Comparison of ENCODE assay signal across 1 cellular context in the genomic region with DNA sequence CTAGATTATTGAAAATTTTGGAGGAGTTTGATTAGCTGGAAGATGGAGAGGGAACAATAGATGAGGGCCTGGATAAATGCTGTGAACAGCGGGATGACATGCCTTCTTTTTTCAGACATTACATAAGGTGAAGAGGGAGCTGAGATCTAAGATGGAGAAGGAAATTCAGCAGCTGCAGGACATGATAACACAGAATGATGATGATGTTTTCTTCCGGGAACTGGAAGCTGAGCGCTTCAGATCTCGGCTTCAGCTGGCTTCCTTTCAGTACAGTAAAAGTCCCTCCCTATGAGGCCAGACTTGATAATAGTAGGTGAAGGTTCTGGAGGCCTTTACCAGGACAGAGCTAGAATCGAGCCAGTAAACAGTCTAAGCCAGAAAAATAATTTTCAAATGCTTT.
TF ChIP-seq lines count a peak whose summit lies in the region.

No MANE protein-coding gene starts in this region.

TF ChIP-seq in GM23338, 12 proteins besides CTCF, POLR2A, EP300 and RAD21:
- TF ChIP-seq ZNF331 (CRISPR knock-in tag; IDR thresholded peaks at IDR 0.05; ENCODE audit: low read depth) (no peak), NANOG (IDR thresholded peaks at IDR 0.05; ENCODE audit: borderline replicate concordance) (no peak), CREB1 (CRISPR knock-in tag; IDR thresholded peaks at IDR 0.05; ENCODE audit: low read depth) (no peak), EZH2 (IDR thresholded peaks at IDR 0.05; ENCODE audit: low read depth, unreplicated experiment) (no peak), ZNF114 (CRISPR knock-in tag; IDR thresholded peaks at IDR 0.05) (no peak), JUNB (IDR thresholded peaks at IDR 0.05; ENCODE audit: unreplicated experiment) (no peak), STAT1 (IDR thresholded peaks at IDR 0.05; ENCODE audit: unreplicated experiment) (no peak), EZH2phosphoT487 (IDR thresholded peaks at IDR 0.05; ENCODE audit: unreplicated experiment) (no peak), POLR2AphosphoS5 (IDR thresholded peaks at IDR 0.05; ENCODE audit: low read depth) (no peak)
- TF ChIP-seq, protein P1, sequence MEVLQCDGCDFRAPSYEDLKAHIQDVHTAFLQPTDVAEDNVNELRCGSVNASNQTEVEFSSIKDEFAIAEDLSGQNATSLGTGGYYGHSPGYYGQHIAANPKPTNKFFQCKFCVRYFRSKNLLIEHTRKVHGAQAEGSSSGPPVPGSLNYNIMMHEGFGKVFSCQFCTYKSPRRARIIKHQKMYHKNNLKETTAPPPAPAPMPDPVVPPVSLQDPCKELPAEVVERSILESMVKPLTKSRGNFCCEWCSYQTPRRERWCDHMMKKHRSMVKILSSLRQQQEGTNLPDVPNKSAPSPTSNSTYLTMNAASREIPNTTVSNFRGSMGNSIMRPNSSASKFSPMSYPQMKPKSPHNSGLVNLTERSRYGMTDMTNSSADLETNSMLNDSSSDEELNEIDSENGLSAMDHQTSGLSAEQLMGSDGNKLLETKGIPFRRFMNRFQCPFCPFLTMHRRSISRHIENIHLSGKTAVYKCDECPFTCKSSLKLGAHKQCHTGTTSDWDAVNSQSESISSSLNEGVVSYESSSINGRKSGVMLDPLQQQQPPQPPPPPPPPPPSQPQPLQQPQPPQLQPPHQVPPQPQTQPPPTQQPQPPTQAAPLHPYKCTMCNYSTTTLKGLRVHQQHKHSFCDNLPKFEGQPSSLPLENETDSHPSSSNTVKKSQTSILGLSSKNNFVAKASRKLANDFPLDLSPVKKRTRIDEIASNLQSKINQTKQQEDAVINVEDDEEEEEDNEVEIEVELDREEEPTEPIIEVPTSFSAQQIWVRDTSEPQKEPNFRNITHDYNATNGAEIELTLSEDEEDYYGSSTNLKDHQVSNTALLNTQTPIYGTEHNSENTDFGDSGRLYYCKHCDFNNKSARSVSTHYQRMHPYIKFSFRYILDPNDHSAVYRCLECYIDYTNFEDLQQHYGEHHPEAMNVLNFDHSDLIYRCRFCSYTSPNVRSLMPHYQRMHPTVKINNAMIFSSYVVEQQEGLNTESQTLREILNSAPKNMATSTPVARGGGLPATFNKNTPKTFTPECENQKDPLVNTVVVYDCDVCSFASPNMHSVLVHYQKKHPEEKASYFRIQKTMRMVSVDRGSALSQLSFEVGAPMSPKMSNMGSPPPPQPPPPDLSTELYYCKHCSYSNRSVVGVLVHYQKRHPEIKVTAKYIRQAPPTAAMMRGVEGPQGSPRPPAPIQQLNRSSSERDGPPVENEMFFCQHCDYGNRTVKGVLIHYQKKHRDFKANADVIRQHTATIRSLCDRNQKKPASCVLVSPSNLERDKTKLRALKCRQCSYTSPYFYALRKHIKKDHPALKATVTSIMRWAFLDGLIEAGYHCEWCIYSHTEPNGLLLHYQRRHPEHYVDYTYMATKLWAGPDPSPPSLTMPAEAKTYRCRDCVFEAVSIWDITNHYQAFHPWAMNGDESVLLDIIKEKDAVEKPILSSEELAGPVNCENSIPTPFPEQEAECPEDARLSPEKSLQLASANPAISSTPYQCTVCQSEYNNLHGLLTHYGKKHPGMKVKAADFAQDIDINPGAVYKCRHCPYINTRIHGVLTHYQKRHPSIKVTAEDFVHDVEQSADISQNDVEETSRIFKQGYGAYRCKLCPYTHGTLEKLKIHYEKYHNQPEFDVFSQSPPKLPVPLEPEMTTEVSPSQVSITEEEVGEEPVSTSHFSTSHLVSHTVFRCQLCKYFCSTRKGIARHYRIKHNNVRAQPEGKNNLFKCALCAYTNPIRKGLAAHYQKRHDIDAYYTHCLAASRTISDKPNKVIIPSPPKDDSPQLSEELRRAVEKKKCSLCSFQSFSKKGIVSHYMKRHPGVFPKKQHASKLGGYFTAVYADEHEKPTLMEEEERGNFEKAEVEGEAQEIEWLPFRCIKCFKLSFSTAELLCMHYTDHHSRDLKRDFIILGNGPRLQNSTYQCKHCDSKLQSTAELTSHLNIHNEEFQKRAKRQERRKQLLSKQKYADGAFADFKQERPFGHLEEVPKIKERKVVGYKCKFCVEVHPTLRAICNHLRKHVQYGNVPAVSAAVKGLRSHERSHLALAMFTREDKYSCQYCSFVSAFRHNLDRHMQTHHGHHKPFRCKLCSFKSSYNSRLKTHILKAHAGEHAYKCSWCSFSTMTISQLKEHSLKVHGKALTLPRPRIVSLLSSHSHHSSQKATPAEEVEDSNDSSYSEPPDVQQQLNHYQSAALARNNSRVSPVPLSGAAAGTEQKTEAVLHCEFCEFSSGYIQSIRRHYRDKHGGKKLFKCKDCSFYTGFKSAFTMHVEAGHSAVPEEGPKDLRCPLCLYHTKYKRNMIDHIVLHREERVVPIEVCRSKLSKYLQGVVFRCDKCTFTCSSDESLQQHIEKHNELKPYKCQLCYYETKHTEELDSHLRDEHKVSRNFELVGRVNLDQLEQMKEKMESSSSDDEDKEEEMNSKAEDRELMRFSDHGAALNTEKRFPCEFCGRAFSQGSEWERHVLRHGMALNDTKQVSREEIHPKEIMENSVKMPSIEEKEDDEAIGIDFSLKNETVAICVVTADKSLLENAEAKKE (CRISPR knock-in tag; IDR thresholded peaks at IDR 0.05), result no peak
- TF ChIP-seq, protein P2, sequence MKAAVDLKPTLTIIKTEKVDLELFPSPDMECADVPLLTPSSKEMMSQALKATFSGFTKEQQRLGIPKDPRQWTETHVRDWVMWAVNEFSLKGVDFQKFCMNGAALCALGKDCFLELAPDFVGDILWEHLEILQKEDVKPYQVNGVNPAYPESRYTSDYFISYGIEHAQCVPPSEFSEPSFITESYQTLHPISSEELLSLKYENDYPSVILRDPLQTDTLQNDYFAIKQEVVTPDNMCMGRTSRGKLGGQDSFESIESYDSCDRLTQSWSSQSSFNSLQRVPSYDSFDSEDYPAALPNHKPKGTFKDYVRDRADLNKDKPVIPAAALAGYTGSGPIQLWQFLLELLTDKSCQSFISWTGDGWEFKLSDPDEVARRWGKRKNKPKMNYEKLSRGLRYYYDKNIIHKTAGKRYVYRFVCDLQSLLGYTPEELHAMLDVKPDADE (IDR thresholded peaks at IDR 0.05), result no peak
- TF ChIP-seq, protein P3, sequence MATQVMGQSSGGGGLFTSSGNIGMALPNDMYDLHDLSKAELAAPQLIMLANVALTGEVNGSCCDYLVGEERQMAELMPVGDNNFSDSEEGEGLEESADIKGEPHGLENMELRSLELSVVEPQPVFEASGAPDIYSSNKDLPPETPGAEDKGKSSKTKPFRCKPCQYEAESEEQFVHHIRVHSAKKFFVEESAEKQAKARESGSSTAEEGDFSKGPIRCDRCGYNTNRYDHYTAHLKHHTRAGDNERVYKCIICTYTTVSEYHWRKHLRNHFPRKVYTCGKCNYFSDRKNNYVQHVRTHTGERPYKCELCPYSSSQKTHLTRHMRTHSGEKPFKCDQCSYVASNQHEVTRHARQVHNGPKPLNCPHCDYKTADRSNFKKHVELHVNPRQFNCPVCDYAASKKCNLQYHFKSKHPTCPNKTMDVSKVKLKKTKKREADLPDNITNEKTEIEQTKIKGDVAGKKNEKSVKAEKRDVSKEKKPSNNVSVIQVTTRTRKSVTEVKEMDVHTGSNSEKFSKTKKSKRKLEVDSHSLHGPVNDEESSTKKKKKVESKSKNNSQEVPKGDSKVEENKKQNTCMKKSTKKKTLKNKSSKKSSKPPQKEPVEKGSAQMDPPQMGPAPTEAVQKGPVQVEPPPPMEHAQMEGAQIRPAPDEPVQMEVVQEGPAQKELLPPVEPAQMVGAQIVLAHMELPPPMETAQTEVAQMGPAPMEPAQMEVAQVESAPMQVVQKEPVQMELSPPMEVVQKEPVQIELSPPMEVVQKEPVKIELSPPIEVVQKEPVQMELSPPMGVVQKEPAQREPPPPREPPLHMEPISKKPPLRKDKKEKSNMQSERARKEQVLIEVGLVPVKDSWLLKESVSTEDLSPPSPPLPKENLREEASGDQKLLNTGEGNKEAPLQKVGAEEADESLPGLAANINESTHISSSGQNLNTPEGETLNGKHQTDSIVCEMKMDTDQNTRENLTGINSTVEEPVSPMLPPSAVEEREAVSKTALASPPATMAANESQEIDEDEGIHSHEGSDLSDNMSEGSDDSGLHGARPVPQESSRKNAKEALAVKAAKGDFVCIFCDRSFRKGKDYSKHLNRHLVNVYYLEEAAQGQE (IDR thresholded peaks at IDR 0.05; ENCODE audit: unreplicated experiment), result no peak
